ENCODE assay signal across 8 cellular contexts in genomic region chr11:96012086-96012824, GRCh38.
A peak's percentile ranks its signal among the peaks of the same experiment; 100 is the strongest.
DNase-seq lines count a peak whose midpoint lies in the region; ATAC-seq and TF ChIP-seq lines count a peak whose summit lies in the region.

No MANE protein-coding gene starts in this region.

- peaks cover 46% of the 10 kb centered on the region for H3K4me1 Mint-ChIP-seq in T-helper 17 cell
- H3K4me1 Mint-ChIP-seq in brain: peaks cover 39% of the 10 kb centered on the region

- peak overlapping the region in 1 of 2 experiments; percentile 42; a peak in 2 of 4 replicates for H3K4me3 ChIP-seq in DND-41 (ENCODE audit: low read depth in 1 of 2, low read length in 2 of 2)

- peak; percentile 65 for DNase-seq in DND-41
- peak; percentile 98 for DNase-seq in HT-29 (ENCODE audit: low spot score)
- peak in 2 of 3 donors; percentile 20 to 40 for DNase-seq in T-helper 17 cell
- DNase-seq in inferior parietal cortex (ENCODE audit: extremely low spot score): peak; percentile 87
- DNase-seq in stimulated activated CD4-positive, alpha-beta T cell treated with anti-CD3 and anti-CD28 coated beads, Interleukin-2, amount 100 ng/mL, for 24 hours: peak; percentile 29 to 50
- DNase-seq in SW 1271 (lab: John Stamatoyannopoulos, UW): no peak

- H3K27me3 ChIP-seq in DND-41 (ENCODE audit: insufficient read depth, low read length, poor library complexity): no peaks in the 10 kb centered on the region

- H3K27ac Mint-ChIP-seq in T-helper 17 cell: no peak overlapping the region
- peak overlapping the region; percentile 64 to 99 (median 83) for H3K27ac Mint-ChIP-seq in brain

- H3K9ac ChIP-seq in DND-41 (ENCODE audit: low read depth, low read length): peak overlapping the region; percentile 42

- TF ChIP-seq CTCF in DND-41 (IDR thresholded peaks at IDR 0.05; ENCODE audit: borderline replicate concordance, extremely low read depth, low read length, poor library complexity, severe bottlenecking) (peak; percentile 84), brain (conservative IDR thresholded peaks at IDR 0.05) (peak; percentile 36 to 63)

- no peaks in the 10 kb centered on the region for H3K9me3 Mint-ChIP-seq in brain

- no peaks in the 10 kb centered on the region for H3K36me3 ChIP-seq in DND-41 (ENCODE audit: insufficient read depth, low read length)

- peak; percentile 62 for ATAC-seq in DND-41 (ENCODE audit: insufficient read depth, low read depth)
- ATAC-seq in GM21381 (IDR thresholded peaks at IDR 0.05; ENCODE audit: unreplicated experiment): peak; percentile 87
- peak; percentile 78 for ATAC-seq in T-helper 17 cell

- H3K36me3 Mint-ChIP-seq in T-helper 17 cell (ENCODE audit: low read depth) (no peaks in the 10 kb centered on the region), brain (no peaks in the 10 kb centered on the region)

- peak overlapping the region; percentile 80 for H3K4me3 Mint-ChIP-seq in T-helper 17 cell
- peak overlapping the region; percentile 51 to 79 (median 71) for H3K4me3 Mint-ChIP-seq in brain

- no peaks in the 10 kb centered on the region for H3K79me2 ChIP-seq in DND-41 (ENCODE audit: insufficient read depth, low read length)

- H2AFZ ChIP-seq in DND-41 (ENCODE audit: low read depth, low read length): peak overlapping the region; percentile 83

- H3K27me3 Mint-ChIP-seq in T-helper 17 cell: no peaks in the 10 kb centered on the region
- peaks cover 6% of the 10 kb centered on the region for H3K27me3 Mint-ChIP-seq in brain

- H3K9me3 ChIP-seq in DND-41 (ENCODE audit: insufficient read depth, low read length, severe bottlenecking) (no peaks in the 10 kb centered on the region), T-helper 17 cell (ENCODE audit: control insufficient read depth, low read length, poor library complexity, severe bottlenecking) (no peaks in the 10 kb centered on the region)

- H4K20me1 ChIP-seq in DND-41 (ENCODE audit: insufficient read depth, low read length): no peaks in the 10 kb centered on the region

- peaks cover 57% of the 10 kb centered on the region for H3K4me1 ChIP-seq in DND-41 (ENCODE audit: insufficient read depth, low read length)

- peak overlapping the region; percentile 89 for H3K27ac ChIP-seq in DND-41 (ENCODE audit: low read length)

- peak overlapping the region; percentile 63 for H3K4me2 ChIP-seq in DND-41 (ENCODE audit: insufficient read depth, low read length)

Comparison
In these comparisons a context has a peak if more than half of its experiments do, and no peak if none do; other contexts are left out.
1. DNase-seq: peak in DND-41 (single experiment), HT-29 (single experiment), T-helper 17 cell (2 of 3), inferior parietal cortex (single experiment) and stimulated activated CD4-positive, alpha-beta T cell treated with anti-CD3 and anti-CD28 coated beads, Interleukin-2, amount 100 ng/mL, for 24 hours (2 of 2); none in SW 1271 (0 of 2).
2. Peak in every context shown above with its lines, with median percentiles within 50 percentile points of each other: ATAC-seq.